18 cellular contexts compared by ENCODE assay signal in the genomic region with DNA sequence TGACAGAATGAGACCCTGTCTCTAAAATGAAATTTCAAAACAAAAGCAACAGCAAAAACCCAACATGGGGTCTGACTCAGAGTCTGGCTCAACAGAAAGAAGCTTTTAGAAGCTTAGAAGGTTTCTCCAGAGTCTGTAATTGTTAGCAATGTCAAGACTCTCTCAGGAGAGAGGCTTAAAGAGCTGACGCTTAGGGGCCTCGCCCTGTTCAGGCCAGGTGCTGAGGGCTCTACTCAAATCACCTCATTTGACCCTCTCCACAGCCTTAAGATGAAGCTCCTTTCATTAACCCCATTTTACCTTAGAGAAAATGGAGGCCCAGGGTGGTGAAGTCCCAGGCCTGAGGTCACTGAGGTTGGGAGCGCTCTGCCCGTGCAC. TPM values are rescaled to one million over a fixed set of nuclear protein-coding genes. Genes with fewer than 3 reads are reported as not detected.
A peak's percentile ranks its signal among the peaks of the same experiment; 100 is the strongest.
DNase-seq lines count a peak whose midpoint lies in the region; ATAC-seq and TF ChIP-seq lines count a peak whose summit lies in the region.
"Had no signal": no experiment of that assay in that cellular context is flagged by ENCODE, and none has a peak within 500 bp of the region (broad histone marks: within the 10 kb centered on the region; RNA-seq: fewer than 3 reads in every experiment).

No MANE protein-coding gene starts in this region.

- H3K9me3 ChIP-seq in WERI-Rb-1 (ENCODE audit: severe bottlenecking) (no peaks in the 10 kb centered on the region), left lung (no peaks in the 10 kb centered on the region)
- H3K9me3 ChIP-seq: A549, BE2C, HAP-1 had no signal

- ATAC-seq in left lung (peak; percentile 66), HG03175 (IDR thresholded peaks at IDR 0.05; ENCODE audit: unreplicated experiment) (no peak), GM21717 (IDR thresholded peaks at IDR 0.05; ENCODE audit: unreplicated experiment) (no peak)
- ATAC-seq: A549, GM12878 had no signal

- H3K4me1 ChIP-seq in left lung = peaks cover 0 to 2% of the 10 kb centered on the region in 2 donors
- H3K4me1 ChIP-seq: A549, BE2C, HAP-1 had no signal

- peak; percentile 54 for DNase-seq in DMS79 (lab: John Stamatoyannopoulos, UW)
- DNase-seq in DMS79 treated with DMSO at 0.1 percent for 48 hours (lab: John Stamatoyannopoulos, UW) = peak; percentile 46
- peak; percentile 63 for DNase-seq in WERI-Rb-1
- peak in 1 of 2 donors; percentile 21 for DNase-seq in left lung
- no peak for DNase-seq in HEK293T (ENCODE audit: extremely low spot score)
- DNase-seq in KG1 (lab: John Stamatoyannopoulos, UW) = no peak
- DNase-seq: BE2C; CD4-positive, alpha-beta memory T cell; COR-L47; HFFc6 had no signal

- H3K27ac ChIP-seq in WERI-Rb-1 (peak overlapping the region; percentile 61), left lung (no peak overlapping the region)
- H3K27ac ChIP-seq: A549, C4-2B had no signal

- H3K27me3 ChIP-seq in WERI-Rb-1 (ENCODE audit: insufficient read depth, low read depth, severe bottlenecking) (no peaks in the 10 kb centered on the region), left lung (peaks cover 0 to 16% of the 10 kb centered on the region in 2 donors)
- H3K27me3 ChIP-seq: BE2C had no signal

- POLR2A ChIA-PET in HEK293T (lab: Yijun Ruan, JAX) = no interaction called here

- no peaks in the 10 kb centered on the region for H3K36me3 ChIP-seq in WERI-Rb-1
- H3K36me3 ChIP-seq in left lung = no peaks in the 10 kb centered on the region
- H3K36me3 ChIP-seq: BE2C, HAP-1 had no signal

- CTCF ChIA-PET in HEK293T (lab: Yijun Ruan, JAX) = interaction anchor here (1.1 kb wide), 1 partner anchor 26 kb away, joined by 3 read pairs; no protein-coding TSS in a partner anchor

- TF ChIP-seq CTCF in WERI-Rb-1 (IDR thresholded peaks at IDR 0.05; ENCODE audit: low read depth, low read length) = no peak
- no peak for TF ChIP-seq CTCF in left lung (IDR thresholded peaks at IDR 0.05)

- H3K4me3 ChIP-seq in WERI-Rb-1 (ENCODE audit: low read depth, low read length) (no peak overlapping the region), left lung (no peak overlapping the region)
- H3K4me3 ChIP-seq: A549, GM12878, GM23338, HAP-1, K562 had no signal

- intact Hi-C loops in left lung (cut with DNase I) = no loop called here

TF ChIP-seq in HEK293T, 16 proteins besides CTCF, POLR2A, EP300 and RAD21:
- TF ChIP-seq FOXA1 (IDR thresholded peaks at IDR 0.05) = no peak
- no peak for TF ChIP-seq FOXK2 (IDR thresholded peaks at IDR 0.05)
- TF ChIP-seq HDGF (IDR thresholded peaks at IDR 0.05; ENCODE audit: borderline replicate concordance) = no peak
- TF ChIP-seq, protein P1, sequence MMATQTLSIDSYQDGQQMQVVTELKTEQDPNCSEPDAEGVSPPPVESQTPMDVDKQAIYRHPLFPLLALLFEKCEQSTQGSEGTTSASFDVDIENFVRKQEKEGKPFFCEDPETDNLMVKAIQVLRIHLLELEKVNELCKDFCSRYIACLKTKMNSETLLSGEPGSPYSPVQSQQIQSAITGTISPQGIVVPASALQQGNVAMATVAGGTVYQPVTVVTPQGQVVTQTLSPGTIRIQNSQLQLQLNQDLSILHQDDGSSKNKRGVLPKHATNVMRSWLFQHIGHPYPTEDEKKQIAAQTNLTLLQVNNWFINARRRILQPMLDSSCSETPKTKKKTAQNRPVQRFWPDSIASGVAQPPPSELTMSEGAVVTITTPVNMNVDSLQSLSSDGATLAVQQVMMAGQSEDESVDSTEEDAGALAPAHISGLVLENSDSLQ (IDR thresholded peaks at IDR 0.05) = no peak
- TF ChIP-seq BHLHE40 (IDR thresholded peaks at IDR 0.05; ENCODE audit: borderline replicate concordance) = no peak
- TF ChIP-seq TARDBP (IDR thresholded peaks at IDR 0.05) = no peak
- no peak for TF ChIP-seq ZNF384 (IDR thresholded peaks at IDR 0.05)
- no peak for TF ChIP-seq ARNT (IDR thresholded peaks at IDR 0.05)
- no peak for TF ChIP-seq CTBP1 (IDR thresholded peaks at IDR 0.05; ENCODE audit: borderline replicate concordance)
- no peak for TF ChIP-seq L3MBTL2 (conservative IDR thresholded peaks at IDR 0.05)
- no peak for TF ChIP-seq SUZ12 (IDR thresholded peaks at IDR 0.05)
- no peak for TF ChIP-seq ELF4 (IDR thresholded peaks at IDR 0.05)

RNA-seq across cellular contexts. Expression of a gene that starts 5.3 kb away (rescaled TPM):
- 1 to 10 TPM; 4.1 to 4.5 TPM for total RNA-seq in left lung
- total RNA-seq: CD4-positive, alpha-beta memory T cell had no signal

RNA-seq across cellular contexts. Expression of a gene that starts 9.4 kb away (rescaled TPM):
- total RNA-seq in left lung = 1 to 10 TPM in 1 of 2 donors, under 1 TPM in 1; 0.12 to 1.8 TPM

Comparison
In these comparisons a context has a peak if more than half of its experiments do, and no peak if none do; other contexts are left out.
1. DNase-seq: peak in DMS79 (single experiment), DMS79 treated with DMSO at 0.1 percent for 48 hours (single experiment) and WERI-Rb-1 (single experiment); none in HEK293T (single experiment) and KG1 (single experiment).